In genomic region chr2:37377187-37377532, GRCh38 we compare ENCODE assay signal across 7 cellular contexts. TPM values are rescaled to one million over a fixed set of nuclear protein-coding genes. Genes with fewer than 3 reads are reported as not detected.
DNase-seq lines count a peak whose midpoint lies in the region; ATAC-seq and TF ChIP-seq lines count a peak whose summit lies in the region.

No MANE protein-coding gene starts in this region.

- H3K36me3 Mint-ChIP-seq in activated B cell treated with CpG ODN at 0.5 μM for 24 hours (ENCODE audit: low read depth) = no peaks in the 10 kb centered on the region

- DNase-seq in activated B cell treated with CpG ODN at 0.5 μM for 24 hours (no peak), psoas muscle (no peak), DMS53 (lab: John Stamatoyannopoulos, UW) (no peak), GM13977 (ENCODE audit: low spot score) (no peak)

- peaks cover 7% of the 10 kb centered on the region for H3K4me1 ChIP-seq in psoas muscle

- H3K4me1 Mint-ChIP-seq in activated B cell treated with CpG ODN at 0.5 μM for 24 hours = peaks cover 46% of the 10 kb centered on the region

- no peaks in the 10 kb centered on the region for H3K9me3 ChIP-seq in psoas muscle

- intact Hi-C loops in activated B cell treated with CpG ODN at 0.5 μM for 24 hours (cut with micrococcal nuclease) (loop anchor here (5.0 kb wide), 2 partner anchors 35 to 1375 kb away; partner anchors contain the start of genes QPCT and SRSF7), psoas muscle (cut with DNase I) (no loop called here)

- H3K27me3 ChIP-seq in psoas muscle (ENCODE audit: insufficient read depth in 3 of 3, low read length in 2 of 3) = no peaks in the 10 kb centered on the region

- no peaks in the 10 kb centered on the region for H3K36me3 ChIP-seq in psoas muscle (ENCODE audit: insufficient read depth in 1 of 2, low read depth in 1 of 2)

- ATAC-seq in GM18508 (IDR thresholded peaks at IDR 0.05; ENCODE audit: insufficient read depth, unreplicated experiment) = peak; percentile 31
- ATAC-seq in HG02884 (IDR thresholded peaks at IDR 0.05; ENCODE audit: unreplicated experiment) = peak; percentile 41
- ATAC-seq in activated B cell treated with CpG ODN at 0.5 μM for 24 hours (ENCODE audit: low read depth) = peak; percentile 43
- ATAC-seq in psoas muscle = peak; percentile 88 to 94 (median 92)
- no peak for ATAC-seq in GM21786 (IDR thresholded peaks at IDR 0.05; ENCODE audit: unreplicated experiment)

- in situ Hi-C loops in GM13977 (cut with MboI; ENCODE audit: low pct_unique_long_range_greater_than_20kb, low sequenced_read_pairs, unreplicated experiment) = loop anchor here (25.0 kb wide), 1 partner anchor 885 kb away; no protein-coding TSS in a partner anchor

- TF ChIP-seq CTCF in activated B cell treated with CpG ODN at 0.5 μM for 24 hours (IDR thresholded peaks at IDR 0.05) (no peak), psoas muscle (IDR thresholded peaks at IDR 0.05) (no peak), GM13977 (IDR thresholded peaks at IDR 0.05; ENCODE audit: extremely low read depth, insufficient read depth, missing control alignments) (no peak)

- CTCF ChIA-PET in activated B cell treated with CpG ODN at 0.5 μM for 24 hours (lab: Charles Lee) = interaction anchor here (0.9 to 2.3 kb wide), 7 partner anchors 9 to 52 kb away, joined by 3 to 8 read pairs (median 6); no protein-coding TSS in a partner anchor

- peak overlapping the region; percentile 47 for H3K4me3 ChIP-seq in psoas muscle

- H3K9me3 Mint-ChIP-seq in activated B cell treated with CpG ODN at 0.5 μM for 24 hours = no peaks in the 10 kb centered on the region

- POLR2A ChIA-PET in activated B cell treated with CpG ODN at 0.5 μM for 24 hours (lab: Charles Lee) = interaction anchor here (0.5 to 5.4 kb wide), 13 partner anchors 12 to 247 kb away, joined by 3 to 102 read pairs (median 3); partner anchors contain the start of gene PRKD3

- WGBS in psoas muscle, 3 donors = 16 to 17% (median 17%) methylated on average over 3 of the region's 3 CpGs

- peak overlapping the region; percentile 42 for H3K4me3 Mint-ChIP-seq in activated B cell treated with CpG ODN at 0.5 μM for 24 hours

- H3K27ac ChIP-seq in psoas muscle = peak overlapping the region; percentile 84

- peak overlapping the region; percentile 83 for H3K27ac Mint-ChIP-seq in activated B cell treated with CpG ODN at 0.5 μM for 24 hours

- no peaks in the 10 kb centered on the region for H3K27me3 Mint-ChIP-seq in activated B cell treated with CpG ODN at 0.5 μM for 24 hours

RNA-seq across cellular contexts. Expression of gene QPCT, which starts 32.7 kb away (rescaled TPM):
- total RNA-seq in activated B cell treated with CpG ODN at 0.5 μM for 24 hours (1.9 and 2.1 TPM in 2 replicates), psoas muscle (10 to 100 TPM in 1 of 4 donors, 1 to 10 TPM in 3; 1.4 to 10.6 (median 5.9) TPM)
- 1 to 10 TPM in 2 of 3 donors, under 1 TPM in 1; 0.36 to 2.5 (median 1.0) TPM for polyA plus RNA-seq in psoas muscle

RNA-seq across cellular contexts. Expression of gene PRKD3, which starts 52.5 kb away (rescaled TPM):
- 73.0 and 82.5 TPM in 2 replicates for total RNA-seq in activated B cell treated with CpG ODN at 0.5 μM for 24 hours
- 10 to 100 TPM; 17.1 to 21.4 (median 18.8) TPM for total RNA-seq in psoas muscle
- polyA plus RNA-seq in psoas muscle = 1 to 10 TPM; 5.5 to 7.1 (median 6.2) TPM
